In genomic region chr10:10902951-10903350, GRCh38 we compare ENCODE assay signal across 24 cellular contexts.
"Had no signal": no experiment of that assay in that cellular context is flagged by ENCODE, and none has a peak within 500 bp of the region (broad histone marks: within the 10 kb centered on the region; RNA-seq: fewer than 3 reads in every experiment).

No MANE protein-coding gene starts in this region.

- H2AFZ ChIP-seq: parathyroid adenoma had no signal

- H3K4me3 ChIP-seq: psoas muscle, right lobe of liver, sigmoid colon, stomach, thoracic aorta, thyroid gland, tibial nerve, upper lobe of left lung, vagina had no signal

- ATAC-seq: natural killer cell treated with Interleukin-12 subunit alpha and Interleukin-12 subunit beta and Interleukin-15 and Interleukin-18, amount 100 ng/mL, for 72 hours; psoas muscle; right lobe of liver had no signal

- H3K27ac ChIP-seq: neutrophil, parathyroid adenoma, psoas muscle, right lobe of liver, sigmoid colon, stomach, thoracic aorta, thyroid gland, tibial nerve, upper lobe of left lung, vagina had no signal

- H3K9ac ChIP-seq: parathyroid adenoma had no signal

- H3K36me3 ChIP-seq: neutrophil, right lobe of liver, sigmoid colon, stomach, thoracic aorta, thyroid gland, tibial nerve, upper lobe of left lung, vagina had no signal

- DNase-seq: nephron progenitor cell; nucleus accumbens; posterior cingulate gyrus; psoas muscle; right cardiac atrium; right lobe of liver; sigmoid colon; small intestine; stimulated activated CD4-positive, alpha-beta T cell treated with anti-CD3 and anti-CD28 coated beads, Interleukin-2, amount 100 ng/mL, for 24 hours; stimulated activated CD4-positive, alpha-beta T cell treated with anti-CD3 and anti-CD28 coated beads, Interleukin-2, amount 100 ng/mL, for 48 hours; stimulated activated CD4-positive, alpha-beta T cell treated with anti-CD3 and anti-CD28 coated beads, Interleukin-4, amount 100 ng/mL, for 24 hours; stimulated activated naive B cell treated with anti-CD40 and anti-IgM and Interleukin-4, amounts not matched to agents 10 μg/mL and 1 μg/mL and 100 μg/mL, for 72 hours; stimulated activated naive CD4-positive, alpha-beta T cell treated with Interleukin-2 at 50 U/mL for 16 hours; stomach; thyroid gland; trophoblast cell; upper lobe of left lung had no signal

- H3K9me3 ChIP-seq: neutrophil, psoas muscle, right lobe of liver, sigmoid colon, stomach, thoracic aorta, thyroid gland, tibial nerve, upper lobe of left lung, vagina had no signal

- H3K27me3 ChIP-seq: neutrophil, right lobe of liver, sigmoid colon, stomach, thyroid gland, tibial nerve, upper lobe of left lung, vagina had no signal

- FAIRE-seq: small intestine, urothelium cell line had no signal

- H3K4me1 ChIP-seq: parathyroid adenoma, psoas muscle, right lobe of liver, sigmoid colon, stomach, thyroid gland, tibial nerve, upper lobe of left lung, vagina had no signal
